In the genomic region with DNA sequence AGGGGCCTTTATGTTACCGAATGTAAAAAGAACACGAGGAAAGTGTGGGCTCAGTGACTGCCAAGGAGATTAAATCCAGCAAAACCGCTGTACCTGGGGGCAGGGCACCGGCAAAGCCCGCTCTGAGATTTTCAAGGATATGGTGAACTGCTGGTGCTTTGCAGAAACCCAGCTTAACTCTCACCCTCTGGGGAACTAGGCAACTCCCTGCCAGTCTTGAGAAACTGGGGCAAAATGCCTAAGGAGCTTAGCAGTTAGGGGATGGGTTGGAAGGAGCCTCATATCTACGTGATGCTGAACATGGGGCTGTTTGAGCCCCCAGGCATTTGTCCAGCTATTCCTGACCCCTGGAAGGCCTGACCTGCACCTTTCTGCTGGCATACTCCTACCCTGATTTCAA, we compare ENCODE assay signal across 16 cellular contexts.
DNase-seq lines count a peak whose midpoint lies in the region; ATAC-seq and TF ChIP-seq lines count a peak whose summit lies in the region.
"Had no signal": no experiment of that assay in that cellular context is flagged by ENCODE, and none has a peak within 500 bp of the region (broad histone marks: within the 10 kb centered on the region; RNA-seq: fewer than 3 reads in every experiment).

No MANE protein-coding gene starts in this region.

- H3K9me3 ChIP-seq in trophoblast cell (ENCODE audit: insufficient read depth, low read depth, low read length) (no peaks in the 10 kb centered on the region), Caco-2 (peaks cover 8% of the 10 kb centered on the region; the same call in 1 of the 2 replicates)

- POLR2A ChIA-PET in Caco-2 (lab: Charles Lee), result no interaction called here

- H3K4me1 Mint-ChIP-seq in natural killer cell treated with Interleukin-12 subunit alpha and Interleukin-12 subunit beta and Interleukin-15 and Interleukin-18, amount 100 ng/mL, for 72 hours (ENCODE audit: low read depth in 2 of 2), result no peaks in the 10 kb centered on the region
- H3K4me1 Mint-ChIP-seq in natural killer cell (no peaks in the 10 kb centered on the region), nephron (peaks cover 14% of the 10 kb centered on the region), Caco-2 (ENCODE audit: low read depth, unreplicated experiment) (no peaks in the 10 kb centered on the region)
- H3K4me1 Mint-ChIP-seq: B cell had no signal

- H3K36me3 ChIP-seq in trophoblast cell (ENCODE audit: control insufficient read depth in 1 of 2, insufficient read depth in 2 of 2, low read length in 2 of 2) (no peaks in the 10 kb centered on the region), Caco-2 (ENCODE audit: control insufficient read depth, insufficient read depth, low read length) (no peaks in the 10 kb centered on the region)
- H3K36me3 ChIP-seq: BLaER1 treated with 17β-estradiol and CSF1 and Interleukin-3, amounts not matched to agents 10 nM and 100 nM had no signal

- no peak overlapping the region for H3K18ac ChIP-seq in trophoblast cell (ENCODE audit: low read length)

- H3K9me3 Mint-ChIP-seq in natural killer cell treated with Interleukin-12 subunit alpha and Interleukin-12 subunit beta and Interleukin-15 and Interleukin-18, amount 100 ng/mL, for 72 hours, result peaks cover 5% of the 10 kb centered on the region
- H3K9me3 Mint-ChIP-seq in natural killer cell (peaks cover 6 to 10% of the 10 kb centered on the region in 2 donors), nephron (peaks cover 8% of the 10 kb centered on the region), Caco-2 (ENCODE audit: unreplicated experiment) (peaks cover 14% of the 10 kb centered on the region)

- H2AK5ac ChIP-seq in trophoblast cell (ENCODE audit: low read length), result no peak overlapping the region

- no peak overlapping the region for H3K4ac ChIP-seq in trophoblast cell (ENCODE audit: low read depth, low read length)

- H3K9ac ChIP-seq in trophoblast cell (ENCODE audit: low read length), result no peak overlapping the region
- H3K9ac ChIP-seq: BLaER1 treated with 17β-estradiol and CSF1 and Interleukin-3, amounts not matched to agents 10 nM and 100 nM had no signal

- H3K79me1 ChIP-seq in trophoblast cell (ENCODE audit: low read length), result no peaks in the 10 kb centered on the region

- DNase-seq in natural killer cell treated with Interleukin-12 subunit alpha and Interleukin-12 subunit beta and Interleukin-15 and Interleukin-18, amount 100 ng/mL, for 72 hours (ENCODE audit: low spot score), result peak; percentile 40
- DNase-seq in natural killer cell (no peak), NCI-H524 treated with DMSO at 0.1 percent for 48 hours (lab: John Stamatoyannopoulos, UW) (peak; percentile 32), trophoblast cell (no peak), Caco-2 (no peak)
- DNase-seq: 8988T; CD8-positive, alpha-beta T cell; GOT3; H7; HFFc6 had no signal

- H3K27ac ChIP-seq in trophoblast cell (ENCODE audit: low read depth, low read length), result no peak overlapping the region
- H3K27ac ChIP-seq: BLaER1 treated with 17β-estradiol and CSF1 and Interleukin-3, amounts not matched to agents 10 nM and 100 nM had no signal

- H3K27me3 Mint-ChIP-seq in natural killer cell treated with Interleukin-12 subunit alpha and Interleukin-12 subunit beta and Interleukin-15 and Interleukin-18, amount 100 ng/mL, for 72 hours, result peaks cover 19 to 26% of the 10 kb centered on the region in 2 donors
- H3K27me3 Mint-ChIP-seq in natural killer cell (ENCODE audit: low read depth in 2 of 2) (peaks cover 6 to 31% of the 10 kb centered on the region in 2 donors), nephron (ENCODE audit: low read depth) (peaks cover 12% of the 10 kb centered on the region), Caco-2 (ENCODE audit: insufficient read depth, unreplicated experiment) (peaks cover 2% of the 10 kb centered on the region)

- TF ChIP-seq CTCF in natural killer cell (IDR thresholded peaks at IDR 0.05), result no peak
- TF ChIP-seq CTCF in nephron (IDR thresholded peaks at IDR 0.05; ENCODE audit: unreplicated experiment in 3 of 3), result no peak
- TF ChIP-seq CTCF in Caco-2 (IDR thresholded peaks at IDR 0.05; ENCODE audit: insufficient read depth in 1 of 2, low read depth in 1 of 2, low read length in 1 of 2, severe bottlenecking in 1 of 2, unreplicated experiment in 1 of 2), result no peak

- no peak overlapping the region for H4K12ac ChIP-seq in trophoblast cell (ENCODE audit: low read depth, low read length)

- peaks cover 8% of the 10 kb centered on the region for H3K36me3 Mint-ChIP-seq in natural killer cell treated with Interleukin-12 subunit alpha and Interleukin-12 subunit beta and Interleukin-15 and Interleukin-18, amount 100 ng/mL, for 72 hours
- H3K36me3 Mint-ChIP-seq in natural killer cell (peaks cover 9% of the 10 kb centered on the region), nephron (ENCODE audit: low read depth) (no peaks in the 10 kb centered on the region), Caco-2 (ENCODE audit: insufficient read depth, unreplicated experiment) (no peaks in the 10 kb centered on the region)

- no peak overlapping the region for H3K4me2 ChIP-seq in trophoblast cell (ENCODE audit: low read length)
- H3K4me2 ChIP-seq: BLaER1 treated with 17β-estradiol and CSF1 and Interleukin-3, amounts not matched to agents 10 nM and 100 nM had no signal

- no CpG with 5 or more reads among the region's 6 CpGs for WGBS in trophoblast cell (ENCODE audit: extremely low coverage, insufficient coverage, insufficient read length)

- H3K4me3 ChIP-seq in trophoblast cell (ENCODE audit: low read depth, low read length) (no peak overlapping the region), Caco-2 (ENCODE audit: low read depth, low read length) (no peak overlapping the region)
- H3K4me3 ChIP-seq: BLaER1 treated with 17β-estradiol and CSF1 and Interleukin-3, amounts not matched to agents 10 nM and 100 nM had no signal

- no peak for ATAC-seq in natural killer cell treated with Interleukin-12 subunit alpha and Interleukin-12 subunit beta and Interleukin-15 and Interleukin-18, amount 100 ng/mL, for 72 hours
- ATAC-seq in natural killer cell, result no peak
- no peak for ATAC-seq in GM19351 (IDR thresholded peaks at IDR 0.05; ENCODE audit: unreplicated experiment)
- ATAC-seq: CD8-positive, alpha-beta T cell; HCT116; HepG2 had no signal

- no peak overlapping the region for H2AFZ ChIP-seq in trophoblast cell (ENCODE audit: insufficient read depth, low read length, poor library complexity)

- H3K14ac ChIP-seq in trophoblast cell (ENCODE audit: low read length), result no peak overlapping the region

- peaks cover 2% of the 10 kb centered on the region for H3K79me2 ChIP-seq in trophoblast cell (ENCODE audit: control insufficient read depth, insufficient read depth, low read length, poor library complexity)

- no peak overlapping the region for H4K8ac ChIP-seq in trophoblast cell (ENCODE audit: low read depth, low read length)

- no peak overlapping the region for H2BK12ac ChIP-seq in trophoblast cell (ENCODE audit: low read length)

- H3K4me3 Mint-ChIP-seq in natural killer cell treated with Interleukin-12 subunit alpha and Interleukin-12 subunit beta and Interleukin-15 and Interleukin-18, amount 100 ng/mL, for 72 hours, result no peak overlapping the region
- H3K4me3 Mint-ChIP-seq in natural killer cell (no peak overlapping the region), nephron (no peak overlapping the region), Caco-2 (ENCODE audit: unreplicated experiment) (no peak overlapping the region)
- H3K4me3 Mint-ChIP-seq: B cell; CD8-positive, alpha-beta T cell; HFFc6 had no signal

- CTCF ChIA-PET in Caco-2 (lab: Charles Lee), result interaction anchor here (0.9 kb wide), 1 partner anchor 10 kb away, joined by 3 read pairs; no protein-coding TSS in a partner anchor

- no TSS peak for BruUV-seq in Caco-2 (replicated peaks; lab: Mats Ljungman, UMichigan)

- no peak overlapping the region for H4K91ac ChIP-seq in trophoblast cell (ENCODE audit: low read depth, low read length)

- H3K4me1 ChIP-seq in trophoblast cell (ENCODE audit: control insufficient read depth in 1 of 2, insufficient read depth in 2 of 2, low read length in 2 of 2), result no peaks in the 10 kb centered on the region
- no peaks in the 10 kb centered on the region for H3K4me1 ChIP-seq in Caco-2
- H3K4me1 ChIP-seq: BLaER1 treated with 17β-estradiol and CSF1 and Interleukin-3, amounts not matched to agents 10 nM and 100 nM had no signal

- intact Hi-C loops in natural killer cell (cut with micrococcal nuclease) (no loop called here), Caco-2 (cut with micrococcal nuclease; ENCODE audit: unreplicated experiment) (no loop called here)

- H3K27me3 ChIP-seq in trophoblast cell (ENCODE audit: insufficient read depth, low read length) (no peaks in the 10 kb centered on the region), Caco-2 (replicated peaks; ENCODE audit: control insufficient read depth, insufficient read depth, low read length) (no peaks in the 10 kb centered on the region; the same call in 1 of the 2 replicates)
- H3K27me3 ChIP-seq: BLaER1 treated with 17β-estradiol and CSF1 and Interleukin-3, amounts not matched to agents 10 nM and 100 nM had no signal

- no peak overlapping the region for H3K23ac ChIP-seq in trophoblast cell (ENCODE audit: low read length)

- H2BK120ac ChIP-seq in trophoblast cell (ENCODE audit: insufficient read depth, low read length, poor library complexity), result no peak overlapping the region

- H3K27ac Mint-ChIP-seq in natural killer cell treated with Interleukin-12 subunit alpha and Interleukin-12 subunit beta and Interleukin-15 and Interleukin-18, amount 100 ng/mL, for 72 hours, result no peak overlapping the region
- H3K27ac Mint-ChIP-seq in natural killer cell, result no peak overlapping the region
- peak overlapping the region; percentile 20 to 76 (median 26) for H3K27ac Mint-ChIP-seq in nephron
- no peak overlapping the region for H3K27ac Mint-ChIP-seq in Caco-2 (ENCODE audit: unreplicated experiment)
- H3K27ac Mint-ChIP-seq: B cell; CD8-positive, alpha-beta T cell; HFFc6 had no signal

- no peak overlapping the region for H2BK5ac ChIP-seq in trophoblast cell (ENCODE audit: low read depth, low read length, poor library complexity)

Comparison
In these comparisons a context has a peak if more than half of its experiments do, and no peak if none do; other contexts are left out.
1. DNase-seq: peak in natural killer cell treated with Interleukin-12 subunit alpha and Interleukin-12 subunit beta and Interleukin-15 and Interleukin-18, amount 100 ng/mL, for 72 hours (single experiment) and NCI-H524 treated with DMSO at 0.1 percent for 48 hours (single experiment); none in natural killer cell (single experiment), trophoblast cell (0 of 2) and Caco-2 (0 of 2).
2. H3K27ac Mint-ChIP-seq: peak in nephron (3 of 3); none in natural killer cell treated with Interleukin-12 subunit alpha and Interleukin-12 subunit beta and Interleukin-15 and Interleukin-18, amount 100 ng/mL, for 72 hours (0 of 2), natural killer cell (0 of 2) and Caco-2 (single experiment).